ENCODE assay signal across 8 cellular contexts in genomic region chr16:14070555-14070876, GRCh38. TPM values are rescaled to one million over a fixed set of nuclear protein-coding genes. Genes with fewer than 3 reads are reported as not detected.
A peak's percentile ranks its signal among the peaks of the same experiment; 100 is the strongest.
DNase-seq lines count a peak whose midpoint lies in the region; ATAC-seq and TF ChIP-seq lines count a peak whose summit lies in the region.

No MANE protein-coding gene starts in this region.

- H3K4me3 Mint-ChIP-seq in chondrocyte (ENCODE audit: unreplicated experiment) (peak overlapping the region; percentile 77), natural killer cell (peak overlapping the region; percentile 90)

- intact Hi-C loops in natural killer cell (cut with micrococcal nuclease): no loop called here

- TF ChIP-seq CTCF in chondrocyte (IDR thresholded peaks at IDR 0.05) (no peak), natural killer cell (IDR thresholded peaks at IDR 0.05) (no peak)

- TF ChIP-seq POLR2A in GM18505 (IDR thresholded peaks at IDR 0.05; ENCODE audit: borderline replicate concordance, extremely low read depth, insufficient read depth, insufficient read length): no peak

- H3K9me3 Mint-ChIP-seq in chondrocyte (ENCODE audit: low read depth) (no peaks in the 10 kb centered on the region), natural killer cell (no peaks in the 10 kb centered on the region)

- H3K36me3 Mint-ChIP-seq in chondrocyte (ENCODE audit: low read depth) (no peaks in the 10 kb centered on the region), natural killer cell (no peaks in the 10 kb centered on the region)

- H3K4me1 Mint-ChIP-seq in chondrocyte (ENCODE audit: low read depth) (peaks cover 15% of the 10 kb centered on the region), natural killer cell (peaks cover 13 to 23% of the 10 kb centered on the region in 2 donors)

- H3K27ac Mint-ChIP-seq in chondrocyte (ENCODE audit: unreplicated experiment): peak overlapping the region; percentile 45
- peak overlapping the region; percentile 64 to 84 for H3K27ac Mint-ChIP-seq in natural killer cell

- ATAC-seq in GM18907 (IDR thresholded peaks at IDR 0.05; ENCODE audit: unreplicated experiment) (peak; percentile 25), natural killer cell (no peak), HG03571 (IDR thresholded peaks at IDR 0.05; ENCODE audit: unreplicated experiment) (no peak), GM19463 (IDR thresholded peaks at IDR 0.05; ENCODE audit: unreplicated experiment) (no peak), GM18505 (IDR thresholded peaks at IDR 0.05; ENCODE audit: unreplicated experiment) (no peak)

- DNase-seq in HT-29 (ENCODE audit: low spot score): peak; percentile 19
- DNase-seq in chondrocyte (ENCODE audit: low spot score): no peak
- no peak for DNase-seq in natural killer cell
- DNase-seq in superior temporal gyrus (ENCODE audit: extremely low spot score): no peak

- no peaks in the 10 kb centered on the region for H3K27me3 Mint-ChIP-seq in chondrocyte (ENCODE audit: low read depth)
- H3K27me3 Mint-ChIP-seq in natural killer cell (ENCODE audit: low read depth in 2 of 2): no peaks in the 10 kb centered on the region

RNA-seq across cellular contexts. Expression of gene MRTFB, which starts 0.6 kb away (rescaled TPM):
- total RNA-seq in HT-29 (2014; rRNA removed; shearing (Covaris generic)): 6.5 TPM in 2 replicates
- total RNA-seq in chondrocyte (32.0 to 32.2 TPM (median 32.2 TPM) in 3 replicates), natural killer cell (10 to 100 TPM; 12.8 to 22.8 (median 19.6) TPM)
